ENCODE assay signal across 8 cellular contexts in the genomic region with DNA sequence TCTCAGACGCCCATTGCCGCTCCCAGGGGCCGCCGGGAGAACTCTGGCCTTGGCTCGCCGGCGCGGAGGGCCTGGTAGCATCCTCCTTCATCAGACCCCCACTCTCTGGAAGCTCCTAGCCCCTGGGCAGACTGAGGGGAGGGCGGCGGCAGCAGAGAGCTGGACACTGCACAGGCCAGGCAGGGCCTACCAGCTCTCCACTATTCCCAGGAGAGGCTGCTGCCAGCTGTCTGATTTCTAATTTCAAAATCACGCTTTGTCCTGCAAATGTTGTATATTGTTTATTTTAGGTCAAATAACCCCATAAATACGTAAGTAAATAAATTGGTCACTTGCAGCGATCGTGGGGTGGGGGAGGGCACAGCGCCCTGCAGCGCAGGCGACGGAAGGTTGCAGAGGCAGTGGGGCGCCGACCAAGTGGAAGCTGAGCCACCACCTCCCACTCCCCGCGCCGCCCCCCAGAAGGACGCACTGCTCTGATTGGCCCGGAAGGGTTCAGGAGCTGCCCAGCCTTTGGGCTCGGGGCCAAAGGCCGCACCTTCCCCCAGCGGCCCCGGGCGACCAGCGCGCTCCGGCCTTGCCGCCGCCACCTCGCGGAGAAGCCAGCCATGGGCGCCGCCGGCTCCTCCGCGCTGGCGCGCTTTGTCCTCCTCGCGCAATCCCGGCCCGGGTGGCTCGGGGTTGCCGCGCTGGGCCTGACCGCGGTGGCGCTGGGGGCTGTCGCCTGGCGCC. TPM values are rescaled to one million over a fixed set of nuclear protein-coding genes. Genes with fewer than 3 reads are reported as not detected.
DNase-seq lines count a peak whose midpoint lies in the region; ATAC-seq and TF ChIP-seq lines count a peak whose summit lies in the region.

A gene (plus strand): TSS at position 577 of the 732 bp plus-strand sequence. CDS start 32 bp downstream, at position 609.

- H3K36me3 ChIP-seq in A673 (ENCODE audit: insufficient read depth, low read length, poor library complexity, severe bottlenecking) (no peaks in the 10 kb centered on the region), body of pancreas (replicated peaks in 1 of 2; ENCODE audit: insufficient read depth in 1 of 2, low read depth in 2 of 2) (no peaks in the 10 kb centered on the region)

- CTCF ChIA-PET in A673 (lab: Charles Lee) = interaction anchor here (0.6 kb wide), 1 partner anchor 9 kb away, joined by 4 read pairs; no protein-coding TSS in a partner anchor

- ATAC-seq in GM18505 (IDR thresholded peaks at IDR 0.05; ENCODE audit: unreplicated experiment) (peak; percentile 77), HG03095 (IDR thresholded peaks at IDR 0.05; ENCODE audit: unreplicated experiment) (peak; percentile 56), body of pancreas (peak; percentile 83), sciatic nerve (peak; percentile 85), HG02840 (IDR thresholded peaks at IDR 0.05; ENCODE audit: low FRiP score, unreplicated experiment) (no peak)

- WGBS in body of pancreas, 2 donors = 0 to 1% methylated on average over 19 to 32 of the region's 56 CpGs

- peaks cover 4% of the 10 kb centered on the region for H3K4me1 ChIP-seq in A673 (ENCODE audit: insufficient read depth, low read length, poor library complexity, severe bottlenecking)
- H3K4me1 ChIP-seq in body of pancreas = peaks cover 17% of the 10 kb centered on the region

- DNase-seq in A673 (ENCODE audit: low spot score) (no peak), NCI-H345 treated with DMSO at 0.1 percent for 48 hours (lab: John Stamatoyannopoulos, UW; ENCODE audit: unreplicated experiment) (peak; percentile 67), body of pancreas (peak; percentile 76 to 89 (median 86)), sciatic nerve (ENCODE audit: low spot score) (peak; percentile 80)

- intact Hi-C loops in A673 (cut with micrococcal nuclease; ENCODE audit: unreplicated experiment) = no loop called here
- intact Hi-C loops in body of pancreas (cut with DNase I) = no loop called here
- intact Hi-C loops in sciatic nerve (cut with DNase I) = no loop called here

- TF ChIP-seq CTCF in A673 (conservative IDR thresholded peaks at IDR 0.05; ENCODE audit: low read depth, low read length) = no peak
- peak in 4 of 7 experiments; percentile 17 to 47 (median 32) for TF ChIP-seq CTCF in body of pancreas (IDR thresholded peaks at IDR 0.05)

- H3K27me3 ChIP-seq in A673 (replicated peaks; ENCODE audit: insufficient read depth, low read depth, low read length, poor library complexity) (peaks cover 23% of the 10 kb centered on the region), body of pancreas (no peaks in the 10 kb centered on the region)

- peak within 1 kb of the TSS; percentile 33 for H3K4me3 ChIP-seq in A673 (ENCODE audit: low read depth, low read length, poor library complexity, severe bottlenecking)
- H3K4me3 ChIP-seq in body of pancreas = peak within 1 kb of the TSS; percentile 21 to 35
- peak within 1 kb of the TSS; percentile 74 for H3K4me3 ChIP-seq in iPS-18c (ENCODE audit: insufficient read depth, low read depth, low read length)

- H3K27ac ChIP-seq in A673 (ENCODE audit: low read depth, low read length, poor library complexity, severe bottlenecking) (no peak within 1 kb of the TSS), body of pancreas (peak within 1 kb of the TSS; percentile 69 to 86 (median 85))

- no TSS peak for BruUV-seq in A673 (replicated peaks; lab: Mats Ljungman, UMichigan)

- TF ChIP-seq POLR2A in GM18505 (IDR thresholded peaks at IDR 0.05; ENCODE audit: borderline replicate concordance, extremely low read depth, insufficient read depth, insufficient read length) (no peak), body of pancreas (IDR thresholded peaks at IDR 0.05) (peak; percentile 61 to 66 (median 63))

- H3K9me3 ChIP-seq in A673 (ENCODE audit: low read depth, low read length, poor library complexity, severe bottlenecking) (no peaks in the 10 kb centered on the region), body of pancreas (no peaks in the 10 kb centered on the region), iPS-18c (ENCODE audit: control insufficient read depth, insufficient read depth, low read length) (no peaks in the 10 kb centered on the region)

- POLR2A ChIA-PET in A673 (lab: Charles Lee; ENCODE audit: low non-redundant PET) = no interaction called here

RNA-seq across cellular contexts. Expression of the gene that starts here (rescaled TPM):
- total RNA-seq in A673 (2021) = 0.43 TPM in 1 of 2 replicates, not detected in the other
- 10 to 100 TPM in 1 of 2 donors, 1 to 10 TPM in 1; 5.2 to 71.5 TPM for total RNA-seq in body of pancreas
- 28.6 TPM for total RNA-seq in sciatic nerve
